In the genomic region with DNA sequence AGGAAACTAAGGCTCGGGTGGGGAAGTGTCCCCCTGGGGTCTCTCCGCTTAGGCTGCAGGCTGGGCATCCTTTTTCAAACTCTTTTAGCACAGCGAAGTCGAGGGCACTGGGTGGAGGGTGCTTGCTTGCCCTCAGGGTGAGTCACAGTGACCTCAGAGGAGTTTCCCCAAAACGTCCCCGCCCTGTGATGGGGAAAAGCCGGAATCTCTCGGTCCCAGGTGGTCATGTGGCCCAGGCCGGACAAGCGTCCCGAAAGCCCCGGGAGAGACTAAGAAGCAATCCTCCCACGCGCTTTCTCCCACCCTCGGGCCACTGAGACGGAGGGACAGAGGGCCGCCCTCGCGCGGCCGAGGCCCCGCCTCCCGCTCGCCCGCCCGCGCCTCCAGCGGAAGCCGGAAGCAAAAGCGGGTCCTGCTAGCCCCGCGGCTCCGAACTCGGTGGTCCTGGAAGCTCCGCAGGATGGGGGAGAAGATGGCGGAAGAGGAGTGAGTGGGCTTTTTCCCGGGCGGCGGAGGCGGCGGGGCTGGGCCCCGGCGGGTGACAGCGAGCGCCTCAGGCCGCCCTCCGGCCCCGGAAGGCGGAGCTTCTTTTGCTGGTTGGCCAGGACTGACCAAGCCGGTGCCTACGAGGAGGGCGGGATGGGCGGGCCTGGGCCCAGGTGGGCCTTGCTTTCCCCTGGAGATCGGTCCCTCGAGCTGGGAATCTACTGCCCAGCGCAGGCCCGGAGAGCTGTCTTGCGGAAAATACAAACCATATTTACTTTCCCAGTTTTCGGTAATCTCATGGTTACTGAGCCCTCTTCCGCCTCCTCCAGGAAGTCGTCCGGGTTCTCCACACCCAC, we compare ENCODE assay signal across 9 cellular contexts. TPM values are rescaled to one million over a fixed set of nuclear protein-coding genes. Genes with fewer than 3 reads are reported as not detected.
DNase-seq lines count a peak whose midpoint lies in the region; ATAC-seq, FAIRE-seq and TF ChIP-seq lines count a peak whose summit lies in the region.
"Had no signal": no experiment of that assay in that cellular context is flagged by ENCODE, and none has a peak within 500 bp of the region (broad histone marks: within the 10 kb centered on the region; RNA-seq: fewer than 3 reads in every experiment).

A gene with protein sequence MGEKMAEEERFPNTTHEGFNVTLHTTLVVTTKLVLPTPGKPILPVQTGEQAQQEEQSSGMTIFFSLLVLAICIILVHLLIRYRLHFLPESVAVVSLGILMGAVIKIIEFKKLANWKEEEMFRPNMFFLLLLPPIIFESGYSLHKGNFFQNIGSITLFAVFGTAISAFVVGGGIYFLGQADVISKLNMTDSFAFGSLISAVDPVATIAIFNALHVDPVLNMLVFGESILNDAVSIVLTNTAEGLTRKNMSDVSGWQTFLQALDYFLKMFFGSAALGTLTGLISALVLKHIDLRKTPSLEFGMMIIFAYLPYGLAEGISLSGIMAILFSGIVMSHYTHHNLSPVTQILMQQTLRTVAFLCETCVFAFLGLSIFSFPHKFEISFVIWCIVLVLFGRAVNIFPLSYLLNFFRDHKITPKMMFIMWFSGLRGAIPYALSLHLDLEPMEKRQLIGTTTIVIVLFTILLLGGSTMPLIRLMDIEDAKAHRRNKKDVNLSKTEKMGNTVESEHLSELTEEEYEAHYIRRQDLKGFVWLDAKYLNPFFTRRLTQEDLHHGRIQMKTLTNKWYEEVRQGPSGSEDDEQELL (plus strand): TSS at position 366 of the 842 bp plus-strand sequence. CDS start 95 bp downstream, at position 461.

- H3K4me1 ChIP-seq in kidney (ENCODE audit: control insufficient read depth in 1 of 2, insufficient read depth in 1 of 2, low read depth in 1 of 2, low read length in 2 of 2): peaks cover 10 to 11% of the 10 kb centered on the region in 2 donors

- DNase-seq in AG09319 (ENCODE audit: extremely low read depth, low read depth): peak; percentile 69
- DNase-seq in NCI-H446 treated with DMSO at 0.1 percent for 48 hours (lab: John Stamatoyannopoulos, UW): peak; percentile 75
- peak; percentile 91 for DNase-seq in cerebellar cortex (ENCODE audit: low spot score)
- DNase-seq in kidney: peak; percentile 97
- peak; percentile 61 to 68 for DNase-seq in stimulated activated CD4-positive, alpha-beta T cell treated with anti-CD3 and anti-CD28 coated beads, Interleukin-15, amount 100 ng/mL, for 1 hour (ENCODE audit: low read depth in 1 of 2, low spot score in 1 of 2)

- TF ChIP-seq CTCF in AG09319 (IDR thresholded peaks at IDR 0.05; ENCODE audit: low read depth, low read length) (peak; percentile 13), kidney (IDR thresholded peaks at IDR 0.05; ENCODE audit: borderline replicate concordance, extremely low read depth, insufficient read depth) (no peak)

- intact Hi-C loops in kidney (cut with DNase I): no loop called here

- ATAC-seq in GM19023 (IDR thresholded peaks at IDR 0.05; ENCODE audit: unreplicated experiment) (peak; percentile 82), HG03196 (IDR thresholded peaks at IDR 0.05; ENCODE audit: unreplicated experiment) (peak; percentile 66)
- peak; percentile 88 to 89 for ATAC-seq in activated CD4-positive, CD25-positive, alpha-beta regulatory T cell treated with anti-CD3 and anti-CD28 coated beads, Interleukin-2, amount 50 U/mL, for 24 hours

- peak within 1 kb of the TSS; percentile 79 to 95 for H3K4me3 ChIP-seq in kidney (ENCODE audit: low read length in 2 of 2)

- peak within 1 kb of the TSS; percentile 77 to 83 for H3K9ac ChIP-seq in kidney (ENCODE audit: low read length in 2 of 2)

- H3K27ac ChIP-seq in kidney (ENCODE audit: low read depth in 2 of 2, low read length in 2 of 2): peak within 1 kb of the TSS; percentile 87 to 90

- no peaks in the 10 kb centered on the region for H3K36me3 ChIP-seq in kidney (ENCODE audit: control insufficient read depth in 1 of 2, insufficient read depth in 2 of 2, low read length in 2 of 2)

- FAIRE-seq in kidney (lab: Jason Lieb, UNC): no peak
- FAIRE-seq: TTC549 had no signal

- no peaks in the 10 kb centered on the region for H3K9me3 ChIP-seq in kidney (ENCODE audit: control insufficient read depth in 1 of 2, low read length in 2 of 2)

RNA-seq across cellular contexts. Expression of the gene that starts here (rescaled TPM):
- 22.4 TPM for total RNA-seq in kidney
- polyA plus RNA-seq in kidney (ENCODE audit: insufficient read depth, low read depth, low replicate concordance): 4.5 TPM

Comparison
In these comparisons a context has a peak if more than half of its experiments do, and no peak if none do; other contexts are left out.
1. Peak in every context shown above with its lines: DNase-seq, ATAC-seq, H3K4me3 ChIP-seq and H3K27ac ChIP-seq.